Comparison of ENCODE assay signal across 1 cellular context in the genomic region with DNA sequence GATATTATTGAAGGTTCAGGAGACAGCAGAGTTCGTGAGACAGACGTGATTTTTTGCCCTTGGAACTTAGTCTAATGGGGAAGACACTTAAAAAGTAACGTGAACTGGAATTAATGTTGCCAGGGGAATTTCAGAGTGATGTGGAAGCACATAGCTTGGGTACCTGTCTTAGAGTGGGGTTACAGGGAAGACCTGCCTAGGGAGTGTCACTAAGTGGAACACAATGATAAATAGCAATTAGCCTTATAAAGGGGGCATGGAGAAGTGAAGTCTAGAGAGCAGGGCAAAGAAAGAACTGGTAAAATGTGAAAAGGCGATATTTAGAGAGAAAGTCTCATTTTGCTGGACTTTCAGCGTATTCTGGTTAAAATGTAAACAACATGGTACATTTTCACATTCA.
TF ChIP-seq lines count a peak whose summit lies in the region.

No MANE protein-coding gene starts in this region.

TF ChIP-seq in GM23338, 12 proteins besides CTCF, POLR2A, EP300 and RAD21:
- TF ChIP-seq EZH2 (IDR thresholded peaks at IDR 0.05; ENCODE audit: low read depth, unreplicated experiment) (no peak), POLR2AphosphoS5 (IDR thresholded peaks at IDR 0.05; ENCODE audit: low read depth) (no peak), CREB1 (CRISPR knock-in tag; IDR thresholded peaks at IDR 0.05; ENCODE audit: low read depth) (no peak)
- TF ChIP-seq, protein P1, sequence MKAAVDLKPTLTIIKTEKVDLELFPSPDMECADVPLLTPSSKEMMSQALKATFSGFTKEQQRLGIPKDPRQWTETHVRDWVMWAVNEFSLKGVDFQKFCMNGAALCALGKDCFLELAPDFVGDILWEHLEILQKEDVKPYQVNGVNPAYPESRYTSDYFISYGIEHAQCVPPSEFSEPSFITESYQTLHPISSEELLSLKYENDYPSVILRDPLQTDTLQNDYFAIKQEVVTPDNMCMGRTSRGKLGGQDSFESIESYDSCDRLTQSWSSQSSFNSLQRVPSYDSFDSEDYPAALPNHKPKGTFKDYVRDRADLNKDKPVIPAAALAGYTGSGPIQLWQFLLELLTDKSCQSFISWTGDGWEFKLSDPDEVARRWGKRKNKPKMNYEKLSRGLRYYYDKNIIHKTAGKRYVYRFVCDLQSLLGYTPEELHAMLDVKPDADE (IDR thresholded peaks at IDR 0.05) = no peak
